18 cellular contexts compared by ENCODE assay signal in genomic region chr10:96379758-96380157, GRCh38. TPM values are rescaled to one million over a fixed set of nuclear protein-coding genes. Genes with fewer than 3 reads are reported as not detected.
DNase-seq lines count a peak whose midpoint lies in the region; ATAC-seq and TF ChIP-seq lines count a peak whose summit lies in the region.
"Had no signal": no experiment of that assay in that cellular context is flagged by ENCODE, and none has a peak within 500 bp of the region (broad histone marks: within the 10 kb centered on the region; RNA-seq: fewer than 3 reads in every experiment).

No MANE protein-coding gene starts in this region.

- peak overlapping the region in 1 of 2 donors; percentile 15 for H3K4me3 Mint-ChIP-seq in CD14-positive monocyte
- H3K4me3 Mint-ChIP-seq in immature natural killer cell: no peak overlapping the region
- H3K4me3 Mint-ChIP-seq: CD4-positive, alpha-beta T cell; CD8-positive, alpha-beta T cell had no signal

- H3K27ac Mint-ChIP-seq in CD14-positive monocyte (peak overlapping the region in 6 of 7 donors; percentile 35 to 94 (median 86)), immature natural killer cell (no peak overlapping the region)
- H3K27ac Mint-ChIP-seq: CD4-positive, alpha-beta T cell; CD8-positive, alpha-beta T cell had no signal

- H3K4me1 Mint-ChIP-seq in CD14-positive monocyte (peaks cover 33% of the 10 kb centered on the region), immature natural killer cell (peaks cover 2 to 12% of the 10 kb centered on the region in 2 donors)

- peak overlapping the region; percentile 92; the same call in 1 of the 2 replicates for H3K27ac ChIP-seq in VCaP
- H3K27ac ChIP-seq: BLaER1 had no signal

- no peak for TF ChIP-seq CTCF in CD14-positive monocyte (IDR thresholded peaks at IDR 0.05)
- TF ChIP-seq CTCF in VCaP (conservative IDR thresholded peaks at IDR 0.05): no peak

- no peaks in the 10 kb centered on the region for H3K36me3 Mint-ChIP-seq in CD14-positive monocyte
- no peaks in the 10 kb centered on the region for H3K36me3 Mint-ChIP-seq in immature natural killer cell
- H3K36me3 Mint-ChIP-seq: CD8-positive, alpha-beta T cell had no signal

- no peak for ATAC-seq in HG03025 (IDR thresholded peaks at IDR 0.05; ENCODE audit: low FRiP score, unreplicated experiment)
- ATAC-seq: CD8-positive, alpha-beta T cell had no signal

- DNase-seq in CD14-positive monocyte (ENCODE audit: low spot score) (no peak), posterior vena cava (ENCODE audit: low spot score) (peak; percentile 68), immature natural killer cell (no peak), NCI-H128 (lab: John Stamatoyannopoulos, UW; ENCODE audit: unreplicated experiment) (no peak)
- DNase-seq: 8988T; ACHN; BE2C; Caco-2; Calu3; CD4-positive, alpha-beta T cell; CD8-positive, alpha-beta T cell; DMS79 treated with DMSO at 0.1 percent for 48 hours; GF-D8 had no signal

- intact Hi-C loops in CD14-positive monocyte (cut with micrococcal nuclease): loop anchor here in 1 of 2 donors (5.0 to 10.0 kb wide), 2 partner anchors 133 to 205 kb away; partner anchors contain the start of genes TLL2 and TM9SF3
- intact Hi-C loops in posterior vena cava (cut with DNase I): loop anchor here in 1 of 2 donors (10.0 kb wide), 1 partner anchor 135 kb away; the partner anchor contains the start of gene TLL2

- H3K9me3 Mint-ChIP-seq in CD14-positive monocyte (peaks cover 0 to 8% (median 0%) of the 10 kb centered on the region in 7 donors), immature natural killer cell (no peaks in the 10 kb centered on the region)
- H3K9me3 Mint-ChIP-seq: CD4-positive, alpha-beta T cell; CD8-positive, alpha-beta T cell had no signal

- H3K27me3 Mint-ChIP-seq in CD14-positive monocyte (ENCODE audit: low read depth in 3 of 3): peaks cover 6 to 9% (median 6%) of the 10 kb centered on the region in 3 donors
- H3K27me3 Mint-ChIP-seq in immature natural killer cell (ENCODE audit: low read depth in 3 of 3): peaks cover 2 to 3% (median 3%) of the 10 kb centered on the region in 3 donors

RNA-seq across cellular contexts. Expression of gene OPALIN, which starts 21.0 kb away (rescaled TPM):
- polyA plus RNA-seq in CD14-positive monocyte (not detected), immature natural killer cell (not detected)
- total RNA-seq in posterior vena cava: not detected
- total RNA-seq: A673; Caco-2; Calu3; CD4-positive, alpha-beta T cell; CD8-positive, alpha-beta T cell had no signal
- polyA plus RNA-seq: AG04450 had no signal

Comparison
In these comparisons a context has a peak if more than half of its experiments do, and no peak if none do; other contexts are left out.
1. H3K27ac Mint-ChIP-seq: peak in CD14-positive monocyte (6 of 7); none in immature natural killer cell (0 of 6).